ENCODE assay signal across 1 cellular context in genomic region chr5:180333661-180334060, GRCh38.
TF ChIP-seq lines count a peak whose summit lies in the region.

No MANE protein-coding gene starts in this region.

TF ChIP-seq in HCT116, 20 proteins besides CTCF, POLR2A, EP300 and RAD21 (continued from another document):
- no peak for TF ChIP-seq EZH2phosphoT487 (IDR thresholded peaks at IDR 0.05; ENCODE audit: borderline replicate concordance)
- TF ChIP-seq EGR1 (IDR thresholded peaks at IDR 0.05; ENCODE audit: low read depth), result no peak
- peak; percentile 88 for TF ChIP-seq FOSL1 (IDR thresholded peaks at IDR 0.05; ENCODE audit: low read depth)
- TF ChIP-seq MAX (IDR thresholded peaks at IDR 0.05), result 0 out of 2 replicates have a peak, but pooled peaks have one; percentile 49
- TF ChIP-seq ZFX (IDR thresholded peaks at IDR 0.05), result no peak
- TF ChIP-seq SRF (IDR thresholded peaks at IDR 0.05; ENCODE audit: low read depth), result peak; percentile 83
- no peak for TF ChIP-seq ATF3 (IDR thresholded peaks at IDR 0.05)
- no peak for TF ChIP-seq ZBTB33 (IDR thresholded peaks at IDR 0.05; ENCODE audit: extremely low read depth, insufficient replicate concordance, low read length)
- no peak for TF ChIP-seq TCF7L2 (IDR thresholded peaks at IDR 0.05; ENCODE audit: borderline replicate concordance, extremely low read depth, insufficient read depth, insufficient read length)
- TF ChIP-seq SP1 (IDR thresholded peaks at IDR 0.05; ENCODE audit: low read depth), result peak; percentile 70; the same call in 1 of the 2 replicates
- no peak for TF ChIP-seq ELF1 (IDR thresholded peaks at IDR 0.05; ENCODE audit: borderline replicate concordance, low read depth)
- no peak for TF ChIP-seq EZH2 (IDR thresholded peaks at IDR 0.05)
- TF ChIP-seq CBX3 (IDR thresholded peaks at IDR 0.05; ENCODE audit: low read depth), result peak; percentile 35; the same call in 1 of the 2 replicates
- peak; percentile 45; the same call in 1 of the 2 replicates for TF ChIP-seq JUND (IDR thresholded peaks at IDR 0.05)
- no peak for TF ChIP-seq CEBPB (IDR thresholded peaks at IDR 0.05; ENCODE audit: low read depth)
- no peak for TF ChIP-seq ZNF274 (IDR thresholded peaks at IDR 0.05; ENCODE audit: low read depth, low read length)
